In the genomic region with DNA sequence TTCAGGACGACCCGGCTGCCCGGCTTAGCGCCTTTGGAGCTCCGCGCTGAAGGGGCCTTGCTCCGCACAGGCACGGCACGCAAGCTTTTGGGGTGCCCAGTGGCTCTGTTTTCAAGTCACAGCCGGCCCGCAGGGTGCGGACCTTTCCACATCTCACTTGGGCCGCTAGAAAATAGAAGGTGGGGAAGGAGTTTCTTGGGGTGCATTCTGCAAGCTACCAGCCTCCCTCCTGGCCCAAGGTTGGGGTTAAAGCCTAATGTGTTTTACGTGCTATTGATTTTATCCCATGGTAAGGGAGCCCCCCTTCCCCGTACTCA, we compare ENCODE assay signal across 8 cellular contexts. TPM values are rescaled to one million over a fixed set of nuclear protein-coding genes. Genes with fewer than 3 reads are reported as not detected.
DNase-seq lines count a peak whose midpoint lies in the region; ATAC-seq and TF ChIP-seq lines count a peak whose summit lies in the region.

No MANE protein-coding gene starts in this region.

- peak overlapping the region; percentile 99 for H3K9ac ChIP-seq in SK-N-MC (ENCODE audit: insufficient read length)

- H3K36me3 ChIP-seq in BE2C, result peaks cover 14% of the 10 kb centered on the region
- H3K36me3 ChIP-seq in SK-N-MC (ENCODE audit: insufficient read depth, low read length), result peaks cover 14% of the 10 kb centered on the region

- DNase-seq in BE2C (no peak), SK-N-MC (ENCODE audit: low read depth, low spot score) (no peak), fibroblast of pulmonary artery (ENCODE audit: low read depth) (no peak), retinal pigment epithelial cell (ENCODE audit: low read depth) (no peak), DMS 273 (lab: John Stamatoyannopoulos, UW; ENCODE audit: unreplicated experiment) (no peak), iPS-NIHi7 (ENCODE audit: extremely low spot score) (no peak)

- H3K27me3 ChIP-seq in BE2C, result no peaks in the 10 kb centered on the region

- 0 out of 2 replicates have a peak, but pooled peaks cover 3% of the 10 kb centered on the region for H3K4me1 ChIP-seq in BE2C

- peak overlapping the region; percentile 81 for H3K27ac ChIP-seq in SK-N-MC

- H3K9me3 ChIP-seq in BE2C (no peaks in the 10 kb centered on the region), SK-N-MC (ENCODE audit: low read depth, low read length) (no peaks in the 10 kb centered on the region)

- H3K4me3 ChIP-seq in BE2C (ENCODE audit: low read depth, low read length) (peak overlapping the region; percentile 97), SK-N-MC (peak overlapping the region; percentile 99), fibroblast of pulmonary artery (replicated peaks; ENCODE audit: low read depth, low read length) (peak overlapping the region; percentile 85), retinal pigment epithelial cell (ENCODE audit: low read length) (peak overlapping the region; percentile 90)

- ATAC-seq in GM21723 (IDR thresholded peaks at IDR 0.05; ENCODE audit: unreplicated experiment) (peak; percentile 31), HG03196 (IDR thresholded peaks at IDR 0.05; ENCODE audit: unreplicated experiment) (no peak)

- TF ChIP-seq CTCF in BE2C (IDR thresholded peaks at IDR 0.05; ENCODE audit: low read depth, low read length), result no peak
- TF ChIP-seq CTCF in fibroblast of pulmonary artery (IDR thresholded peaks at IDR 0.05; ENCODE audit: low read length, missing control alignments), result no peak
- no peak for TF ChIP-seq CTCF in retinal pigment epithelial cell (conservative IDR thresholded peaks at IDR 0.05; ENCODE audit: low read depth, low read length)

RNA-seq across cellular contexts. Expression of gene KAT14, which starts 0.6 kb away (rescaled TPM):
- 22.9 TPM for polyA plus RNA-seq in BE2C (2012; ENCODE audit: insufficient read depth, insufficient read length, low read depth)

RNA-seq across cellular contexts. Expression of gene PET117, which starts 0.6 kb away (rescaled TPM):
- polyA plus RNA-seq in BE2C (2012; ENCODE audit: insufficient read depth, insufficient read length, low read depth), result 35.3 TPM
